Comparison of ENCODE assay signal across 8 cellular contexts in the genomic region with DNA sequence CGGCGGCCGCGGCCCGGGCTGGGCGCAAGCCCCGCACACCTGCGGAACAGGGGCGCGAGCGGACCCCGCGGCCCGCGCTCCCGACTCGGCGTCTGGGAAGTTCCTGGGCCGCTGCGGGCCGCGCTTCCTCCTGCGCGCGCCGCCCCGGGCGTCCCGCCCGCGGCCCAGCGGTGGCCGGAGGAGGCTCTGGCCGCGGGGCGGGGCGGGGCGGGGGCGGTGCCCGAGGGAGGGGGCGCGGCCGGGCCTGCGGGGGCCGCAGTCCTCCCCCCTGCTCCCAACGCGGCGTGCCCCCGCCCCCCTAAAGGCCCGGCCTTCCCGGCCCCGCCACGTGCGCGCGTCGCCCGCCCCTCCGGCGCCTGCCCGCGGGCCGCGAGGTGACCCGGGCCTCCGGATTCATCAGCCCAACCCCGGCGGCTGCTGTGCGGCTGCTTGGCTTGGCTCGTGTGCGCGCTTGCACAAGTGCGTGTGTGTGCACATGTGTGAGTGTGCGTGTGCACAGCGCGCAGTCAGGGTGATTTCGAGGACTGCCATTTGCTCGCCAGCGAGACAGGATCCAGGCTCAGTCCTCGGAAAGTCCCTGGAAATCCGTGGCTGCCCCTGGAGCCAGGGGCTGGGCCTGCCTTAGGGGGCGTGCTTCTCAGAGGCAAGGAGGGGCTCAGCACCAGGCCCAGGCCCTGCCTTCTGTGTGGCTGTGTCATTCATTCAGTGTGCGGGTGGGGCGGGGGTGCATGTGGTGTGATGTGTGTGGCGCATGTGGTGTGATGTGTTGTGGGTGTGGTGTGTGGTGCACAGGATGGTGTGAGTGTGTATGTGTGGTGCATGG. TPM values are rescaled to one million over a fixed set of nuclear protein-coding genes. Genes with fewer than 3 reads are reported as not detected.
DNase-seq lines count a peak whose midpoint lies in the region; ATAC-seq and TF ChIP-seq lines count a peak whose summit lies in the region.

A gene (minus strand): TSS at position 188 of the 823 bp plus-strand sequence. CDS start 370 bp downstream, outside the sequence.

- peak within 1 kb of the TSS; percentile 71 for H2AFZ ChIP-seq in mammary epithelial cell (ENCODE audit: low read depth, low read length)

- TF ChIP-seq CTCF in Panc1 (IDR thresholded peaks at IDR 0.05): no peak
- TF ChIP-seq CTCF in mammary epithelial cell (conservative IDR thresholded peaks at IDR 0.05 in 1 of 2, IDR thresholded peaks at IDR 0.05 in 1 of 2; ENCODE audit: extremely low read depth in 1 of 2, insufficient read depth in 1 of 2, low read depth in 1 of 2, low read length in 2 of 2): no peak

- no TSS peak for BruUV-seq in Panc1 (replicated peaks; lab: Mats Ljungman, UMichigan)
- BruUV-seq in mammary epithelial cell (replicated peaks; lab: Mats Ljungman, UMichigan): no TSS peak

- H3K27ac ChIP-seq in Panc1 (ENCODE audit: low read length) (peak within 1 kb of the TSS; percentile 64), mammary epithelial cell (ENCODE audit: insufficient read depth, low read depth, low read length) (peak within 1 kb of the TSS; percentile 51)

- DNase-seq in SIG-M5 treated with dmso at 0.1 percent for 504 hours (lab: John Stamatoyannopoulos, UW; ENCODE audit: unreplicated experiment) (peak; percentile 51), SIG-M5 (lab: John Stamatoyannopoulos, UW) (no peak), Panc1 (ENCODE audit: low read depth, low spot score) (no peak), mammary epithelial cell (peak; percentile 50), iPS-NIHi7 (ENCODE audit: extremely low spot score) (peak; percentile 91)

- peak within 1 kb of the TSS; percentile 42 for H3K9ac ChIP-seq in mammary epithelial cell (ENCODE audit: insufficient read depth, low read length)
- peak within 1 kb of the TSS; percentile 90 for H3K9ac ChIP-seq in skeletal muscle satellite cell (ENCODE audit: low read depth, low read length)

- CTCF ChIA-PET in Panc1 (lab: Charles Lee) (no interaction called here), mammary epithelial cell (lab: Charles Lee; ENCODE audit: low non-redundant PET) (no interaction called here)

- H3K27me3 ChIP-seq in Panc1 (ENCODE audit: control insufficient read depth, insufficient read depth, low read length): no peaks in the 10 kb centered on the region
- H3K27me3 ChIP-seq in mammary epithelial cell (ENCODE audit: insufficient read depth, low read length): no peaks in the 10 kb centered on the region
- H3K27me3 ChIP-seq in skeletal muscle satellite cell (ENCODE audit: control insufficient read depth, insufficient read depth, low read length): no peaks in the 10 kb centered on the region

- H3K4me3 ChIP-seq in Panc1 (ENCODE audit: low read depth in 2 of 2, low read length in 2 of 2) (peak within 1 kb of the TSS; percentile 60 to 65), mammary epithelial cell (replicated peaks in 1 of 3; ENCODE audit: insufficient read depth in 1 of 3, low read depth in 2 of 3, low read length in 3 of 3) (peak within 1 kb of the TSS; percentile 63 to 81 (median 76)), skeletal muscle satellite cell (ENCODE audit: low read length) (peak within 1 kb of the TSS; percentile 80)

- H3K9me3 ChIP-seq in Panc1 (ENCODE audit: control insufficient read depth, insufficient read depth, low read depth, low read length) (no peaks in the 10 kb centered on the region), mammary epithelial cell (replicated peaks; ENCODE audit: insufficient read depth, low read length) (no peaks in the 10 kb centered on the region), skeletal muscle satellite cell (replicated peaks; ENCODE audit: low read length) (no peaks in the 10 kb centered on the region)

- H3K4me1 ChIP-seq in Panc1 (ENCODE audit: control insufficient read depth, insufficient read depth, low read length) (peaks cover 30% of the 10 kb centered on the region), mammary epithelial cell (ENCODE audit: insufficient read depth, low read length) (peaks cover 46% of the 10 kb centered on the region), skeletal muscle satellite cell (ENCODE audit: control insufficient read depth, insufficient read depth, low read length) (peaks cover 48% of the 10 kb centered on the region)

- H3K79me2 ChIP-seq in mammary epithelial cell (ENCODE audit: insufficient read depth, low read length): peaks cover 47% of the 10 kb centered on the region

- ATAC-seq in HG02588 (IDR thresholded peaks at IDR 0.05; ENCODE audit: unreplicated experiment) (peak; percentile 55), Panc1 (peak; percentile 79), HG03469 (IDR thresholded peaks at IDR 0.05; ENCODE audit: unreplicated experiment) (no peak)

- no peaks in the 10 kb centered on the region for H4K20me1 ChIP-seq in mammary epithelial cell (ENCODE audit: insufficient read depth, low read length)

- in situ Hi-C loops in Panc1 (cut with HindIII; ENCODE audit: low pct_unique_long_range_greater_than_20kb, low sequenced_read_pairs) (no loop called here), mammary epithelial cell (cut with MboI; ENCODE audit: low sequenced_read_pairs in 2 of 2) (no loop called here)

- H3K36me3 ChIP-seq in Panc1 (ENCODE audit: control insufficient read depth, insufficient read depth, low read length) (no peaks in the 10 kb centered on the region), mammary epithelial cell (ENCODE audit: insufficient read depth, low read length) (peaks cover 4% of the 10 kb centered on the region), skeletal muscle satellite cell (ENCODE audit: insufficient read depth, low read length) (peaks cover 5% of the 10 kb centered on the region)

- POLR2A ChIA-PET in Panc1 (lab: Charles Lee): no interaction called here

- H3K4me2 ChIP-seq in mammary epithelial cell (ENCODE audit: insufficient read depth, low read depth, low read length) (peak within 1 kb of the TSS; percentile 93), skeletal muscle satellite cell (ENCODE audit: low read length) (peak within 1 kb of the TSS; percentile 92)

- dilution Hi-C loops in mammary epithelial cell (cut with HindIII; ENCODE audit: low sequenced_read_pairs): no loop called here

- intact Hi-C loops in Panc1 (cut with micrococcal nuclease; ENCODE audit: unreplicated experiment) (no loop called here), mammary epithelial cell (cut with micrococcal nuclease) (loop anchor here (2.0 kb wide), 1 partner anchor 21 kb away; no protein-coding TSS in a partner anchor)

- 13% methylated on average over 3 of the region's 85 CpGs for WGBS in mammary epithelial cell (ENCODE audit: low coverage, missing lambda C conversion rate)

RNA-seq across cellular contexts. Expression of the gene that starts here (rescaled TPM):
- total RNA-seq in Panc1 (2021; ENCODE audit: unreplicated experiment) (14.0 TPM), mammary epithelial cell (10 to 100 TPM; 29.1 to 36.7 TPM)
- polyA plus RNA-seq in Panc1 (2012; ENCODE audit: insufficient read length): 6.6 TPM
- 28.0 TPM for polyA plus RNA-seq in mammary epithelial cell
- polyA minus RNA-seq in mammary epithelial cell: 90.3 TPM
- 39.3 and 52.4 TPM in 2 replicates for total RNA-seq in skeletal muscle satellite cell (2012; rRNA removed)

Comparison
In these comparisons a context has a peak if more than half of its experiments do, and no peak if none do; other contexts are left out.
1. DNase-seq: peak in SIG-M5 treated with dmso at 0.1 percent for 504 hours (single experiment), mammary epithelial cell (single experiment) and iPS-NIHi7 (single experiment); none in SIG-M5 (single experiment) and Panc1 (single experiment).
2. Peak in every context shown above with its lines, with median percentiles within 50 percentile points of each other: H3K4me3 ChIP-seq.